ENCODE assay signal across 10 cellular contexts in the genomic region with DNA sequence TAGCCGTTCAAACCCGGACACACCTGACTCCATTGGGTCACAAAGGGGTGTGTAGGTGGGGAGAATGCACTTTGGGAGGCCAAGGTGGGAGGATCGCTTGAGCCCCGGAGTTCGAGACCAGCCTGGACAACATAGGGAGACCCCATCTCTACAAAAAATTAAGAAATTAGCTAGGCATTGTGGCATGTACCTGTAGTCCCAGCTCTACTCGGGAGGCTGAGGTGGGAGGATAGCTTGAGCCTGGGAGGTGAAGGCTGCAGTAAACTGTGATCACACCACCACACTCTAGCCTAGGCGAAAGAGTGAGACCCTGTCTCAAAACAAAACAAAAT. TPM values are rescaled to one million over a fixed set of nuclear protein-coding genes. Genes with fewer than 3 reads are reported as not detected.
DNase-seq lines count a peak whose midpoint lies in the region; ATAC-seq, FAIRE-seq and TF ChIP-seq lines count a peak whose summit lies in the region.
"Had no signal": no experiment of that assay in that cellular context is flagged by ENCODE, and none has a peak within 500 bp of the region (broad histone marks: within the 10 kb centered on the region; RNA-seq: fewer than 3 reads in every experiment).

No MANE protein-coding gene starts in this region.

- peaks cover 13% of the 10 kb centered on the region for H3K23me2 ChIP-seq in H1 (ENCODE audit: low read depth, low read length)

- H2AK5ac ChIP-seq in H1 (ENCODE audit: low read depth, low read length): no peak overlapping the region

- 80% methylated on average over 7 of the region's 7 CpGs; no CpG with 5 or more reads in 1 of the 2 experiments for WGBS in H1 (ENCODE audit: extremely low coverage in 1 of 2, insufficient coverage in 1 of 2, insufficient read length in 1 of 2, insufficient replicate concordance in 2 of 2, low coverage in 1 of 2, low lambda C conversion rate in 2 of 2, missing lambda C conversion rate in 1 of 2), 2 experiments

- no peak overlapping the region for H4K5ac ChIP-seq in H1 (ENCODE audit: insufficient read length, low read depth, low read length)

- H3K4me1 ChIP-seq in OCI-LY1 (ENCODE audit: insufficient read depth, low read length, severe bottlenecking): peaks cover 13% of the 10 kb centered on the region
- peaks cover 0 to 2% (median 0%) of the 10 kb centered on the region in 4 experiments; a peak in 1 of 7 replicates for H3K4me1 ChIP-seq in H1 (replicated peaks in 1 of 4; ENCODE audit: control insufficient read depth in 3 of 4, insufficient read depth in 4 of 4, low read length in 3 of 4)
- peaks cover 0 to 21% of the 10 kb centered on the region in 2 donors for H3K4me1 ChIP-seq in gastrocnemius medialis

- H3K27me3 Mint-ChIP-seq in activated T-cell treated with anti-CD3 and anti-CD28 coated beads, Interleukin-2, amount 50 U/mL, for 24 hours: peaks cover 24% of the 10 kb centered on the region

- no peak overlapping the region for H2BK15ac ChIP-seq in H1 (ENCODE audit: low read length)

- H2AFZ ChIP-seq in OCI-LY1 (ENCODE audit: low read length) (no peak overlapping the region), H1 (ENCODE audit: low read length) (no peak overlapping the region)

- TF ChIP-seq POLR2A in H1 (IDR thresholded peaks at IDR 0.05; ENCODE audit: control extremely low read depth in 1 of 2, low read depth in 2 of 2, low read length in 2 of 2) (no peak), gastrocnemius medialis (IDR thresholded peaks at IDR 0.05) (no peak)

- DNase-seq in activated T-cell treated with anti-CD3 and anti-CD28 coated beads, Interleukin-2, amount 50 U/mL, for 24 hours: no peak
- no peak for DNase-seq in activated T-cell treated with anti-CD3 and anti-CD28 coated beads, Interleukin-2, amount 50 U/mL, for 48 hours
- no peak for DNase-seq in H1 (ENCODE audit: low read depth in 1 of 2, low spot score in 2 of 2)
- no peak for DNase-seq in gastrocnemius medialis
- DNase-seq in stimulated activated CD4-positive, alpha-beta T cell treated with anti-CD3 and anti-CD28 coated beads, Interleukin-4, amount 100 ng/mL, for 4 hours: no peak
- no peak for DNase-seq in epidermal melanocyte (ENCODE audit: insufficient read length, low spot score)
- DNase-seq in D721Med (ENCODE audit: insufficient read length, low spot score): no peak
- DNase-seq: NCI-H1436 treated with DMSO at 0.1 percent for 48 hours, pancreas had no signal

- H3K36me3 ChIP-seq in OCI-LY1 (ENCODE audit: insufficient read depth, low read length): no peaks in the 10 kb centered on the region
- H3K36me3 ChIP-seq in H1 (ENCODE audit: control insufficient read depth in 2 of 4, insufficient read depth in 4 of 4, low read length in 3 of 4): no peaks in the 10 kb centered on the region
- H3K36me3 ChIP-seq in gastrocnemius medialis: no peaks in the 10 kb centered on the region
- H3K36me3 ChIP-seq: pancreas had no signal

- no peak overlapping the region for H3K4ac ChIP-seq in H1 (replicated peaks; ENCODE audit: insufficient read length, low read depth, low read length)

- H3K23ac ChIP-seq in H1 (ENCODE audit: insufficient read length): no peak overlapping the region

- FAIRE-seq in H1 (lab: Jason Lieb, UNC): no peak
- no peak for FAIRE-seq in D721Med (lab: Jason Lieb, UNC)
- FAIRE-seq: pancreas had no signal

- POLR2A ChIA-PET in H1 (lab: Charles Lee; ENCODE audit: partially characterized antibody): no interaction called here

- H3K36me3 Mint-ChIP-seq in activated T-cell treated with anti-CD3 and anti-CD28 coated beads, Interleukin-2, amount 50 U/mL, for 24 hours (ENCODE audit: low read depth): no peaks in the 10 kb centered on the region

- H3K9me2 ChIP-seq in OCI-LY1 (ENCODE audit: low read depth, low read length): no peaks in the 10 kb centered on the region

- TF ChIP-seq CTCF in OCI-LY1 (IDR thresholded peaks at IDR 0.05; ENCODE audit: low read length): no peak
- TF ChIP-seq CTCF in H1 (IDR thresholded peaks at IDR 0.05; ENCODE audit: control extremely low read depth in 1 of 3, insufficient read depth in 1 of 3, low read depth in 1 of 3, low read length in 3 of 3): no peak
- TF ChIP-seq CTCF in gastrocnemius medialis (IDR thresholded peaks at IDR 0.05 in 4 of 5, conservative IDR thresholded peaks at IDR 0.05 in 1 of 5): no peak
- no peak for TF ChIP-seq CTCF in D721Med (IDR thresholded peaks at IDR 0.05; ENCODE audit: insufficient read depth, missing control alignments)

- H3K56ac ChIP-seq in H1 (replicated peaks; ENCODE audit: insufficient read length, low read depth, low read length): no peak overlapping the region

- no peaks in the 10 kb centered on the region; the same call in 1 of the 2 replicates for H3K27me3 ChIP-seq in OCI-LY1 (ENCODE audit: insufficient read depth, low read length)
- peaks cover 6 to 35% (median 26%) of the 10 kb centered on the region in 4 experiments; a peak in 6 of 7 replicates for H3K27me3 ChIP-seq in H1 (replicated peaks in 1 of 4; ENCODE audit: control insufficient read depth in 3 of 4, extremely low read depth in 1 of 4, insufficient read depth in 3 of 4, low read length in 3 of 4)
- H3K27me3 ChIP-seq in gastrocnemius medialis: no peaks in the 10 kb centered on the region

- peak overlapping the region; percentile 79 for H3K4me3 Mint-ChIP-seq in activated T-cell treated with anti-CD3 and anti-CD28 coated beads, Interleukin-2, amount 50 U/mL, for 24 hours

- H3K4me2 ChIP-seq in OCI-LY1 (ENCODE audit: low read length): peak overlapping the region; percentile 88
- peak overlapping the region; percentile 74 to 83; a peak in 3 of 4 replicates for H3K4me2 ChIP-seq in H1 (ENCODE audit: insufficient read depth in 1 of 2, low read depth in 2 of 2, low read length in 2 of 2)

- no peak overlapping the region for H3K27ac ChIP-seq in OCI-LY1 (ENCODE audit: low read depth, low read length, poor library complexity, severe bottlenecking)
- H3K27ac ChIP-seq in H1 (ENCODE audit: low read depth, low read length): no peak overlapping the region
- no peak overlapping the region for H3K27ac ChIP-seq in gastrocnemius medialis
- H3K27ac ChIP-seq: pancreas had no signal

- H3K18ac ChIP-seq in H1 (ENCODE audit: extremely low read depth, low read length): no peak overlapping the region

- intact Hi-C loops in gastrocnemius medialis (cut with DNase I; ENCODE audit: low total_unique reads): loop anchor here (2.0 kb wide), 1 partner anchor 39 kb away; no protein-coding TSS in a partner anchor

- no peak for TF ChIP-seq EP300 in H1 (IDR thresholded peaks at IDR 0.05; ENCODE audit: borderline replicate concordance in 1 of 2, low read depth in 2 of 2, low read length in 2 of 2)

- no peak overlapping the region for H2BK12ac ChIP-seq in H1 (ENCODE audit: low read depth, low read length)

- in situ Hi-C loops in gastrocnemius medialis (cut with MboI; ENCODE audit: low sequenced_read_pairs in 4 of 4): no loop called here

- H4K20me1 ChIP-seq in OCI-LY1 (ENCODE audit: insufficient read depth, low read length): no peaks in the 10 kb centered on the region
- H4K20me1 ChIP-seq in H1 (replicated peaks in 1 of 2; ENCODE audit: control insufficient read depth in 1 of 2, insufficient read depth in 2 of 2, low read length in 2 of 2): no peaks in the 10 kb centered on the region

- H3K9ac ChIP-seq in OCI-LY1 (ENCODE audit: low read length): no peak overlapping the region
- H3K9ac ChIP-seq in H1 (replicated peaks in 1 of 4; ENCODE audit: extremely low read depth in 1 of 4, low read depth in 3 of 4, low read length in 3 of 4): no peak overlapping the region

- H4K91ac ChIP-seq in H1 (replicated peaks; ENCODE audit: insufficient read length, low read length): no peak overlapping the region

- no peak overlapping the region for H2BK120ac ChIP-seq in H1 (replicated peaks; ENCODE audit: low read depth, low read length)

- H3K27ac Mint-ChIP-seq in activated T-cell treated with anti-CD3 and anti-CD28 coated beads, Interleukin-2, amount 50 U/mL, for 24 hours: no peak overlapping the region

- H2BK5ac ChIP-seq in H1 (ENCODE audit: low read depth, low read length): no peak overlapping the region

- no peaks in the 10 kb centered on the region for H3K9me3 Mint-ChIP-seq in activated T-cell treated with anti-CD3 and anti-CD28 coated beads, Interleukin-2, amount 50 U/mL, for 24 hours

- no peak overlapping the region for H4K8ac ChIP-seq in H1 (ENCODE audit: extremely low read depth, insufficient read depth, low read length)

- H3K79me1 ChIP-seq in H1 (ENCODE audit: low read depth, low read length): no peaks in the 10 kb centered on the region

- TF ChIP-seq RAD21 in H1 (IDR thresholded peaks at IDR 0.05 in 1 of 2, conservative IDR thresholded peaks at IDR 0.05 in 1 of 2; ENCODE audit: low read depth in 2 of 2, low read length in 2 of 2): no peak

- H3K14ac ChIP-seq in H1 (ENCODE audit: insufficient read length): no peak overlapping the region

- H3K79me2 ChIP-seq in OCI-LY1 (ENCODE audit: insufficient read depth, low read length) (no peaks in the 10 kb centered on the region), H1 (ENCODE audit: control insufficient read depth in 1 of 2, insufficient read depth in 2 of 2, low read length in 2 of 2) (no peaks in the 10 kb centered on the region)

- CTCF ChIA-PET in H1 (lab: Charles Lee; ENCODE audit: partially characterized antibody): interaction anchor here (1.1 to 6.5 kb wide), 6 partner anchors 9 to 506 kb away, joined by 3 to 38 read pairs (median 5); no protein-coding TSS in a partner anchor

- no peaks in the 10 kb centered on the region for H3K9me3 ChIP-seq in OCI-LY1 (ENCODE audit: low read length)
- H3K9me3 ChIP-seq in H1 (ENCODE audit: insufficient read depth in 2 of 2, low read depth in 1 of 2, low read length in 1 of 2): no peaks in the 10 kb centered on the region
- H3K9me3 ChIP-seq in gastrocnemius medialis: no peaks in the 10 kb centered on the region
- H3K9me3 ChIP-seq: pancreas had no signal

- H2BK20ac ChIP-seq in H1 (ENCODE audit: low read length): no peak overlapping the region

- ATAC-seq in gastrocnemius medialis: no peak

- H3K4me3 ChIP-seq in OCI-LY1 (ENCODE audit: low read depth, low read length, poor library complexity, severe bottlenecking) (peak overlapping the region; percentile 61), H1 (ENCODE audit: extremely low read depth in 1 of 4, insufficient read depth in 2 of 4, low read depth in 3 of 4, low read length in 4 of 4) (peak overlapping the region in 3 of 4 experiments; percentile 69 to 82 (median 71); a peak in 5 of 8 replicates), gastrocnemius medialis (peak overlapping the region in 3 of 4 donors; percentile 74 to 93 (median 82))

- no peaks in the 10 kb centered on the region for H3F3A ChIP-seq in OCI-LY1 (ENCODE audit: insufficient read depth, low read length)

- peaks cover 8% of the 10 kb centered on the region for H3K4me1 Mint-ChIP-seq in activated T-cell treated with anti-CD3 and anti-CD28 coated beads, Interleukin-2, amount 50 U/mL, for 24 hours (ENCODE audit: low read depth)

RNA-seq across cellular contexts. Expression of gene PHOSPHO1, which starts 0.9 kb away (rescaled TPM):
- total RNA-seq in H1 (2021; fragmentation: NEBNext Ultra II Directional; extraction: Animal tissue kit (Norgen Biotek cat#: 25700)): 0.34 and 0.73 TPM in 2 replicates
- polyA plus RNA-seq in H1 (2011; rRNA removed): 0.45 and 1.2 TPM in 2 replicates
- 0.49 TPM for polyA plus RNA-seq in H1 (2011; cell fraction: cytosol; rRNA removed)
- polyA plus RNA-seq in H1 (2011; cell fraction: nucleus; rRNA removed): 1.3 TPM
- 0.32 to 0.56 TPM (median 0.43 TPM) in 4 replicates for polyA plus RNA-seq in H1 (2012, experiment 1 of 2)
- polyA plus RNA-seq in H1 (2012, experiment 2 of 2): 0.88 TPM
- 0.57 TPM for polyA plus RNA-seq in H1 (2013, experiment 1 of 2)
- polyA plus RNA-seq in H1 (2013, experiment 2 of 2): 0.61 TPM
- 0.39 and 0.73 TPM in 2 replicates for polyA minus RNA-seq in H1 (2011; rRNA and poly(A)+ RNA removed)
- polyA minus RNA-seq in H1 (2011; cell fraction: cytosol; rRNA and poly(A)+ RNA removed): 1.4 TPM
- 1.8 TPM for polyA minus RNA-seq in H1 (2011; cell fraction: nucleus; rRNA and poly(A)+ RNA removed)
- total RNA-seq in gastrocnemius medialis: 1 to 10 TPM in 3 of 4 donors, not detected in 1; 1.0 to 3.7 (median 2.1) TPM

RNA-seq across cellular contexts. Expression of gene ABI3, which starts 21.0 kb away (rescaled TPM):
- total RNA-seq in H1 (2021; fragmentation: NEBNext Ultra II Directional; extraction: Animal tissue kit (Norgen Biotek cat#: 25700)): 1.1 and 1.3 TPM in 2 replicates
- polyA plus RNA-seq in H1 (2011; rRNA removed): 2.5 and 3.6 TPM in 2 replicates
- 2.1 TPM for polyA plus RNA-seq in H1 (2011; cell fraction: cytosol; rRNA removed)
- polyA plus RNA-seq in H1 (2011; cell fraction: nucleus; rRNA removed): 2.9 TPM
- 0.54 to 1.8 TPM (median 1.5 TPM) in 4 replicates for polyA plus RNA-seq in H1 (2012, experiment 1 of 2)
- polyA plus RNA-seq in H1 (2012, experiment 2 of 2): 1.7 TPM
- polyA plus RNA-seq in H1 (2013, experiment 1 of 2): 1.4 TPM
- polyA plus RNA-seq in H1 (2013, experiment 2 of 2): 1.4 TPM
- polyA minus RNA-seq in H1 (2011; rRNA and poly(A)+ RNA removed): 1.3 and 3.8 TPM in 2 replicates
- polyA minus RNA-seq in H1 (2011; cell fraction: cytosol; rRNA and poly(A)+ RNA removed): 2.5 TPM
- 4.5 TPM for polyA minus RNA-seq in H1 (2011; cell fraction: nucleus; rRNA and poly(A)+ RNA removed)
- 1 to 10 TPM; 1.2 to 2.6 (median 2.4) TPM for total RNA-seq in gastrocnemius medialis

RNA-seq across cellular contexts. Expression of gene GNGT2, which starts 21.2 kb away (rescaled TPM):
- 0.73 and 1.4 TPM in 2 replicates for total RNA-seq in H1 (2021; fragmentation: NEBNext Ultra II Directional; extraction: Animal tissue kit (Norgen Biotek cat#: 25700))
- polyA plus RNA-seq in H1 (2011; rRNA removed): 1.3 and 1.7 TPM in 2 replicates
- 1.5 TPM for polyA plus RNA-seq in H1 (2011; cell fraction: cytosol; rRNA removed)
- 0.39 TPM for polyA plus RNA-seq in H1 (2011; cell fraction: nucleus; rRNA removed)
- polyA plus RNA-seq in H1 (2012, experiment 1 of 2): 1.1 to 1.6 TPM (median 1.3 TPM) in 4 replicates
- 1.9 TPM for polyA plus RNA-seq in H1 (2012, experiment 2 of 2)
- 1.0 TPM for polyA plus RNA-seq in H1 (2013, experiment 1 of 2)
- polyA plus RNA-seq in H1 (2013, experiment 2 of 2): 1.0 TPM
- polyA minus RNA-seq in H1 (2011; rRNA and poly(A)+ RNA removed): 1.8 and 2.0 TPM in 2 replicates
- not detected for polyA minus RNA-seq in H1 (2011; cell fraction: cytosol; rRNA and poly(A)+ RNA removed)
- polyA minus RNA-seq in H1 (2011; cell fraction: nucleus; rRNA and poly(A)+ RNA removed): 1.00 TPM
- total RNA-seq in gastrocnemius medialis: not detected
